In the genomic region with DNA sequence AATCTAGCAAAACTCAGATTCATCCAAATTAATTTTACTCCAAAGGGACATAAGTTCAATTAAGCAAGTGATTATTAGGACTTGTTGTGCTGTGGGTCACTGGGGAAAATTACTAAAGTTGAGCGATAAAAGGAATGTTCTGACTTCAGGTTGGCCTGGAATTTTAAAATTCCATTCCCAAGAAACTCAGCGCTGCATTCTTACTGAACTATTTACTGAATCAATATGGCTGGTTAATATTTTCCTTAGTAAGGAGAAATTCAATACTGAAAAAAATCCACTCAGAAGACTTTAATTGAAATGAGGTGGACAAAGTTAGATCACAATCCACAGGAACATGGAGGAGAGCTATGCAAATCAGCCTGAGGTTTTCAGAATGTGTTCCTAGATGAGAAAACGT, we compare ENCODE assay signal across 23 cellular contexts.
DNase-seq lines count a peak whose midpoint lies in the region; ATAC-seq, FAIRE-seq and TF ChIP-seq lines count a peak whose summit lies in the region.
"Had no signal": no experiment of that assay in that cellular context is flagged by ENCODE, and none has a peak within 500 bp of the region (broad histone marks: within the 10 kb centered on the region; RNA-seq: fewer than 3 reads in every experiment).

No MANE protein-coding gene starts in this region.

- H3K4me3 Mint-ChIP-seq in progenitor cell of endocrine pancreas (ENCODE audit: low read depth): peak overlapping the region; percentile 54
- H3K4me3 Mint-ChIP-seq in CD14-positive monocyte: no peak overlapping the region
- H3K4me3 Mint-ChIP-seq: CD4-positive, alpha-beta memory T cell; IgD-negative memory B cell had no signal

- H3K27me3 ChIP-seq in hepatocyte: no peaks in the 10 kb centered on the region
- no peaks in the 10 kb centered on the region for H3K27me3 ChIP-seq in mesenchymal stem cell (ENCODE audit: control insufficient read depth in 1 of 2, insufficient read depth in 1 of 2, low read length in 2 of 2)
- H3K27me3 ChIP-seq: MG63 had no signal

- no peak for DNase-seq in D721Med (ENCODE audit: insufficient read length, low spot score)
- no peak for DNase-seq in hepatocyte (ENCODE audit: low spot score)
- no peak for DNase-seq in mesenchymal stem cell
- no peak for DNase-seq in progenitor cell of endocrine pancreas (ENCODE audit: low spot score, unreplicated experiment)
- DNase-seq in NCI-H1092 (lab: John Stamatoyannopoulos, UW): no peak
- DNase-seq in CD14-positive monocyte (ENCODE audit: low spot score): no peak
- no peak for DNase-seq in amniotic stem cell (lab: John Stamatoyannopoulos, UW)
- no peak for DNase-seq in sciatic nerve (ENCODE audit: low spot score)
- DNase-seq: CD4-positive, alpha-beta memory T cell; DND-41; Kasumi-1; MG63; NCI-H1048; NCI-H1436 treated with DMSO at 0.1 percent for 48 hours; NCI-H2029 treated with DMSO at 0.1 percent for 48 hours; NCI-H526; PC-3; RPMI8226; SHP77 treated with DMSO at 0.1 percent for 48 hours had no signal

- peak overlapping the region; percentile 98 for H2BK5ac ChIP-seq in mesenchymal stem cell (ENCODE audit: low read depth, low read length, poor library complexity, severe bottlenecking)

- H4K20me1 ChIP-seq in hepatocyte (ENCODE audit: insufficient read depth, poor library complexity, severe bottlenecking): no peaks in the 10 kb centered on the region

- H3K36me3 ChIP-seq in hepatocyte (replicated peaks; ENCODE audit: insufficient read depth, low read depth) (no peaks in the 10 kb centered on the region), mesenchymal stem cell (ENCODE audit: control insufficient read depth in 1 of 2, insufficient read depth in 2 of 2, low read depth in 1 of 2, low read length in 2 of 2) (no peaks in the 10 kb centered on the region)
- H3K36me3 ChIP-seq: MG63 had no signal

- H3K4me1 ChIP-seq in hepatocyte (ENCODE audit: insufficient read depth): no peaks in the 10 kb centered on the region
- peaks cover 12% of the 10 kb centered on the region for H3K4me1 ChIP-seq in mesenchymal stem cell (ENCODE audit: control insufficient read depth, insufficient read depth, low read depth, low read length)

- peaks cover 16% of the 10 kb centered on the region for H3K36me3 Mint-ChIP-seq in progenitor cell of endocrine pancreas (ENCODE audit: insufficient read depth)
- no peaks in the 10 kb centered on the region for H3K36me3 Mint-ChIP-seq in CD14-positive monocyte
- H3K36me3 Mint-ChIP-seq: CD4-positive, alpha-beta memory T cell; IgD-negative memory B cell had no signal

- no peaks in the 10 kb centered on the region for H3K79me1 ChIP-seq in mesenchymal stem cell (replicated peaks; ENCODE audit: low read length, poor library complexity, severe bottlenecking)

- H3K79me2 ChIP-seq in hepatocyte: no peaks in the 10 kb centered on the region

- H3K27me3 Mint-ChIP-seq in progenitor cell of endocrine pancreas: no peaks in the 10 kb centered on the region
- H3K27me3 Mint-ChIP-seq in CD14-positive monocyte (ENCODE audit: low read depth in 3 of 3): peaks cover 0 to 1% (median 0%) of the 10 kb centered on the region in 3 donors
- H3K27me3 Mint-ChIP-seq: IgD-negative memory B cell had no signal

- H3K4me3 ChIP-seq in hepatocyte (no peak overlapping the region), mesenchymal stem cell (ENCODE audit: insufficient read depth in 1 of 2, low read depth in 1 of 2, low read length in 2 of 2) (no peak overlapping the region)
- H3K4me3 ChIP-seq: MG63 had no signal

- H2AK5ac ChIP-seq in mesenchymal stem cell (ENCODE audit: low read length, severe bottlenecking): no peak overlapping the region

- no peak overlapping the region for H2BK15ac ChIP-seq in mesenchymal stem cell (ENCODE audit: low read depth, poor library complexity, severe bottlenecking)

- peaks cover 51% of the 10 kb centered on the region for H3K9me3 Mint-ChIP-seq in progenitor cell of endocrine pancreas (ENCODE audit: low read depth)
- peaks cover 0 to 17% (median 9%) of the 10 kb centered on the region in 7 donors for H3K9me3 Mint-ChIP-seq in CD14-positive monocyte

- H3K9ac ChIP-seq in mesenchymal stem cell (ENCODE audit: low read length): no peak overlapping the region

- H3K14ac ChIP-seq in mesenchymal stem cell (ENCODE audit: low read length in 2 of 2): no peak overlapping the region

- H2BK12ac ChIP-seq in mesenchymal stem cell (ENCODE audit: low read length in 2 of 2): no peak overlapping the region

- no peak overlapping the region for H4K91ac ChIP-seq in mesenchymal stem cell (ENCODE audit: low read length)

- WGBS in hepatocyte (ENCODE audit: low lambda C conversion rate, missing lambda C conversion rate): 57% methylated on average over 3 of the region's 3 CpGs
- WGBS in mesenchymal stem cell: 92% methylated on average over 2 of the region's 3 CpGs

- H3K4me2 ChIP-seq in hepatocyte (peak overlapping the region; percentile 15), mesenchymal stem cell (ENCODE audit: low read length, poor library complexity, severe bottlenecking) (no peak overlapping the region)

- intact Hi-C loops in CD14-positive monocyte (cut with micrococcal nuclease): no loop called here
- intact Hi-C loops in sciatic nerve (cut with DNase I): no loop called here

- H3K18ac ChIP-seq in mesenchymal stem cell (ENCODE audit: low read depth in 1 of 2, low read length in 2 of 2): no peak overlapping the region

- H3K27ac Mint-ChIP-seq in progenitor cell of endocrine pancreas: peak overlapping the region; percentile 92
- H3K27ac Mint-ChIP-seq in CD14-positive monocyte: no peak overlapping the region
- H3K27ac Mint-ChIP-seq: IgD-negative memory B cell had no signal

- H3K9me2 ChIP-seq in hepatocyte (replicated peaks; ENCODE audit: insufficient read depth): no peaks in the 10 kb centered on the region

- no peak overlapping the region for H3K27ac ChIP-seq in hepatocyte
- peak overlapping the region; percentile 94 for H3K27ac ChIP-seq in mesenchymal stem cell (ENCODE audit: low read length, poor library complexity, severe bottlenecking)

- FAIRE-seq in D721Med (lab: Jason Lieb, UNC): peak; percentile 38
- FAIRE-seq: A204.1, H54, HTR-8/SVneo had no signal

- H2AFZ ChIP-seq in hepatocyte (no peak overlapping the region), mesenchymal stem cell (ENCODE audit: low read depth, low read length) (no peak overlapping the region)

- no peak for ATAC-seq in sciatic nerve
- ATAC-seq: PC-3 had no signal

- no peak overlapping the region for H2BK120ac ChIP-seq in mesenchymal stem cell (ENCODE audit: low read depth, low read length)

- no peak overlapping the region for H3K23ac ChIP-seq in mesenchymal stem cell (ENCODE audit: low read length in 2 of 2)

- TF ChIP-seq CTCF in D721Med (IDR thresholded peaks at IDR 0.05; ENCODE audit: insufficient read depth, missing control alignments) (no peak), hepatocyte (IDR thresholded peaks at IDR 0.05; ENCODE audit: poor library complexity) (no peak), progenitor cell of endocrine pancreas (IDR thresholded peaks at IDR 0.05; ENCODE audit: unreplicated experiment) (no peak), CD14-positive monocyte (IDR thresholded peaks at IDR 0.05) (no peak)

- no peak overlapping the region for H4K8ac ChIP-seq in mesenchymal stem cell (ENCODE audit: low read length)

- peaks cover 31% of the 10 kb centered on the region for H3K4me1 Mint-ChIP-seq in progenitor cell of endocrine pancreas (ENCODE audit: low read depth)
- H3K4me1 Mint-ChIP-seq in CD14-positive monocyte: no peaks in the 10 kb centered on the region
- H3K4me1 Mint-ChIP-seq: CD4-positive, alpha-beta memory T cell had no signal

- H3K9me3 ChIP-seq in hepatocyte (ENCODE audit: low read depth): no peaks in the 10 kb centered on the region
- H3K9me3 ChIP-seq in mesenchymal stem cell (ENCODE audit: control insufficient read depth, low read length): no peaks in the 10 kb centered on the region
- H3K9me3 ChIP-seq: MG63 had no signal

- no peak overlapping the region for H3K4ac ChIP-seq in mesenchymal stem cell (ENCODE audit: low read depth in 1 of 2, low read length in 2 of 2)
